Comparison of ENCODE assay signal across 38 cellular contexts in genomic region chr12:52763036-52763659, GRCh38. TPM values are rescaled to one million over a fixed set of nuclear protein-coding genes. Genes with fewer than 3 reads are reported as not detected.
"Had no signal": no experiment of that assay in that cellular context is flagged by ENCODE, and none has a peak within 500 bp of the region (broad histone marks: within the 10 kb centered on the region; RNA-seq: fewer than 3 reads in every experiment).

No MANE protein-coding gene starts in this region.

- H3K36me3 ChIP-seq: MG63 had no signal

- H3K4me3 ChIP-seq: MG63 had no signal

- DNase-seq: Karpas-422, Kasumi-1, MG63, MM.1S, MV-4-11, NCI-H1048, NCI-H1092, NCI-H1092 treated with DMSO at 0.1 percent for 48 hours, NCI-H1105, NCI-H1105 treated with DMSO at 0.1 percent for 48 hours, NCI-H1417, NCI-H1417 treated with DMSO at 0.1 percent for 48 hours, NCI-H1436, NCI-H1436 treated with DMSO at 0.1 percent for 48 hours, NCI-H146, NCI-H1694, NCI-H1694 treated with DMSO at 0.1 percent for 48 hours, NCI-H187, NCI-H187 treated with DMSO at 0.1 percent for 48 hours, NCI-H1930, NCI-H2029, NCI-H2029 treated with DMSO at 0.1 percent for 48 hours, NCI-H2081, NCI-H2081 treated with DMSO at 0.1 percent for 48 hours, NCI-H2107, NCI-H2171, NCI-H2171 treated with DMSO at 0.1 percent for 48 hours, NCI-H2227 treated with DMSO at 0.1 percent for 48 hours, NCI-H226, NCI-H345, NCI-H446, NCI-H446 treated with DMSO at 0.1 percent for 48 hours, NCI-H510A had no signal

- H3K27ac ChIP-seq: KMS-11 had no signal

RNA-seq across cellular contexts. Expression of gene KRT76, which starts 14.0 kb away (rescaled TPM):
- total RNA-seq: LHCN-M2, M059J, MCF 10A, NCI-H460 had no signal

RNA-seq across cellular contexts. Expression of gene KRT3, which starts 32.8 kb away (rescaled TPM):
- total RNA-seq: LHCN-M2, M059J, MCF 10A, NCI-H460 had no signal

RNA-seq across cellular contexts. Expression of gene KRT4, which starts 50.8 kb away (rescaled TPM):
- total RNA-seq: LHCN-M2, M059J, MCF 10A, NCI-H460 had no signal

RNA-seq across cellular contexts. Expression of gene KRT77, which starts 59.8 kb away (rescaled TPM):
- total RNA-seq: LHCN-M2, M059J, MCF 10A, NCI-H460 had no signal
